ENCODE assay signal across 26 cellular contexts in genomic region chr18:58378411-58378820, GRCh38.
"Had no signal": no experiment of that assay in that cellular context is flagged by ENCODE, and none has a peak within 500 bp of the region (broad histone marks: within the 10 kb centered on the region; RNA-seq: fewer than 3 reads in every experiment).

No MANE protein-coding gene starts in this region.

- H3K27me3 Mint-ChIP-seq: activated CD8-positive, alpha-beta T cell treated with anti-CD3 and anti-CD28 coated beads for 36 hours; naive B cell; progenitor cell of endocrine pancreas; stimulated activated memory B cell treated with anti-CD40 and anti-IgM and Interleukin-4, amounts not matched to agents 10 μg/mL and 1 μg/mL and 100 μg/mL, for 72 hours had no signal

- H3K4me3 Mint-ChIP-seq: activated CD8-positive, alpha-beta T cell treated with anti-CD3 and anti-CD28 coated beads for 36 hours; activated T-cell treated with anti-CD3 and anti-CD28 coated beads, Interleukin-2, amount 50 U/mL, for 4 hours; activated T-helper 17 cell treated with anti-CD3 and anti-CD28 coated beads, Interleukin-2, amount 50 U/mL, for 72 hours; mesothelial cell of epicardium; naive B cell; neural crest cell; stimulated activated memory B cell treated with anti-CD40 and anti-IgM and Interleukin-4, amounts not matched to agents 10 μg/mL and 1 μg/mL and 100 μg/mL, for 72 hours had no signal

- H3K9me3 ChIP-seq: breast epithelium, gastrocnemius medialis, sigmoid colon, suprapubic skin, tibial artery, upper lobe of right lung had no signal

- H3K4me3 ChIP-seq: breast epithelium, gastrocnemius medialis, hepatocyte, sigmoid colon, suprapubic skin, tibial artery, upper lobe of right lung had no signal

- DNase-seq: activated CD4-positive, alpha-beta T cell treated with anti-CD3 and anti-CD28 coated beads, Interleukin-2, amount 50 U/mL, for 1 hour; activated CD8-positive, alpha-beta T cell treated with anti-CD3 and anti-CD28 coated beads for 36 hours; activated gamma-delta T cell treated with Interleukin-2 at 50 U/mL for 16 hours; activated naive CD4-positive, alpha-beta T cell treated with anti-CD3 and anti-CD28 coated beads, Interleukin-2, amount 50 U/mL, for 16 hours; activated T-cell treated with anti-CD3 and anti-CD28 coated beads, Interleukin-2, amount 50 U/mL, for 4 hours; amygdala; central memory CD4-positive, alpha-beta T cell; gastrocnemius medialis; glutamatergic neuron; islet precursor cell; naive B cell; sigmoid colon; small intestine; stimulated activated CD4-positive, alpha-beta T cell treated with anti-CD3 and anti-CD28 coated beads, Interleukin-4, amount 100 ng/mL, for 24 hours; T-helper 2 cell; tibial artery; upper lobe of right lung had no signal

- H2AFZ ChIP-seq: hepatocyte had no signal

- H3K4me2 ChIP-seq: hepatocyte had no signal

- H3K27ac ChIP-seq: breast epithelium, epithelial cell of prostate, hepatocyte, suprapubic skin, tibial artery, upper lobe of right lung had no signal

- H3K9me3 Mint-ChIP-seq: activated CD8-positive, alpha-beta T cell treated with anti-CD3 and anti-CD28 coated beads for 36 hours; activated T-cell treated with anti-CD3 and anti-CD28 coated beads, Interleukin-2, amount 50 U/mL, for 4 hours; activated T-helper 17 cell treated with anti-CD3 and anti-CD28 coated beads, Interleukin-2, amount 50 U/mL, for 72 hours; mesothelial cell of epicardium; neural crest cell; stimulated activated memory B cell treated with anti-CD40 and anti-IgM and Interleukin-4, amounts not matched to agents 10 μg/mL and 1 μg/mL and 100 μg/mL, for 72 hours had no signal

- ATAC-seq: activated CD8-positive, alpha-beta T cell treated with anti-CD3 and anti-CD28 coated beads for 36 hours; activated T-cell treated with anti-CD3 and anti-CD28 coated beads, Interleukin-2, amount 50 U/mL, for 4 hours; activated T-helper 17 cell treated with anti-CD3 and anti-CD28 coated beads, Interleukin-2, amount 50 U/mL, for 72 hours; stimulated activated memory B cell treated with anti-CD40 and anti-IgM and Interleukin-4, amounts not matched to agents 10 μg/mL and 1 μg/mL and 100 μg/mL, for 72 hours had no signal

- H3K4me1 Mint-ChIP-seq: activated T-helper 17 cell treated with anti-CD3 and anti-CD28 coated beads, Interleukin-2, amount 50 U/mL, for 72 hours; naive B cell; stimulated activated memory B cell treated with anti-CD40 and anti-IgM and Interleukin-4, amounts not matched to agents 10 μg/mL and 1 μg/mL and 100 μg/mL, for 72 hours had no signal

- H3K36me3 ChIP-seq: breast epithelium had no signal

- H3K27ac Mint-ChIP-seq: activated CD8-positive, alpha-beta T cell treated with anti-CD3 and anti-CD28 coated beads for 36 hours; activated T-helper 17 cell treated with anti-CD3 and anti-CD28 coated beads, Interleukin-2, amount 50 U/mL, for 72 hours; mesothelial cell of epicardium; progenitor cell of endocrine pancreas; stimulated activated memory B cell treated with anti-CD40 and anti-IgM and Interleukin-4, amounts not matched to agents 10 μg/mL and 1 μg/mL and 100 μg/mL, for 72 hours had no signal

- H3K4me1 ChIP-seq: breast epithelium, gastrocnemius medialis, suprapubic skin, tibial artery, upper lobe of right lung had no signal

- H3K27me3 ChIP-seq: breast epithelium, gastrocnemius medialis, hepatocyte, sigmoid colon, suprapubic skin, tibial artery, upper lobe of right lung had no signal
